ENCODE assay signal across 8 cellular contexts in genomic region chr3:71583569-71584215, GRCh38. TPM values are rescaled to one million over a fixed set of nuclear protein-coding genes. Genes with fewer than 3 reads are reported as not detected.
DNase-seq lines count a peak whose midpoint lies in the region; ATAC-seq and TF ChIP-seq lines count a peak whose summit lies in the region.

FOXP1 (minus strand) TSS chr3:71583728; CDS start chr3:71198381, 385,347 bp downstream.

- no peaks in the 10 kb centered on the region for H3K27me3 ChIP-seq in effector memory CD4-positive, alpha-beta T cell (replicated peaks; ENCODE audit: control insufficient read depth, insufficient read depth, low read length, poor library complexity, severe bottlenecking)
- H3K27me3 ChIP-seq in lung (ENCODE audit: control insufficient read depth, insufficient read depth), result no peaks in the 10 kb centered on the region

- H3K36me3 ChIP-seq in effector memory CD4-positive, alpha-beta T cell (ENCODE audit: control insufficient read depth, insufficient read depth, low read length), result no peaks in the 10 kb centered on the region
- H3K36me3 ChIP-seq in lung (ENCODE audit: control insufficient read depth in 2 of 2, insufficient read depth in 2 of 2, low read length in 2 of 2), result no peaks in the 10 kb centered on the region

- H3K27ac ChIP-seq in effector memory CD4-positive, alpha-beta T cell (ENCODE audit: insufficient read depth, low read length, poor library complexity, severe bottlenecking), result peak within 1 kb of the TSS; percentile 71
- peak within 1 kb of the TSS; percentile 98 to 99 for H3K27ac ChIP-seq in lung (ENCODE audit: low read depth in 1 of 2, low read length in 1 of 2)

- ATAC-seq in HG02798 (IDR thresholded peaks at IDR 0.05; ENCODE audit: poor library complexity, unreplicated experiment), result peak; percentile 49
- peak; percentile 59 for ATAC-seq in lung (ENCODE audit: insufficient read depth, low FRiP score)
- ATAC-seq in GM21737 (IDR thresholded peaks at IDR 0.05; ENCODE audit: unreplicated experiment), result no peak

- 1% methylated on average over 39 to 70 of the region's 70 CpGs for WGBS in lung, 2 donors

- H3K4me1 ChIP-seq in effector memory CD4-positive, alpha-beta T cell (ENCODE audit: control insufficient read depth, insufficient read depth, low read length, poor library complexity, severe bottlenecking), result peaks cover 10% of the 10 kb centered on the region
- no peaks in the 10 kb centered on the region for H3K4me1 ChIP-seq in lung (ENCODE audit: control insufficient read depth in 2 of 2, insufficient read depth in 2 of 2, low read length in 2 of 2)

- DNase-seq in DMS114 treated with DMSO at 0.1 percent for 48 hours (lab: John Stamatoyannopoulos, UW; ENCODE audit: unreplicated experiment) (peak; percentile 14), NCI-H82 treated with DMSO at 0.1 percent for 48 hours (lab: John Stamatoyannopoulos, UW; ENCODE audit: unreplicated experiment) (peak; percentile 17), lung (ENCODE audit: low spot score) (peak; percentile 75)
- peak; percentile 52 to 57 (median 53) for DNase-seq in effector memory CD4-positive, alpha-beta T cell
- DNase-seq in stimulated activated CD4-positive, alpha-beta T cell treated with anti-CD3 and anti-CD28 coated beads, Interleukin-4, amount 100 ng/mL, for 4 hours, result peak; percentile 63 to 75

- peak within 1 kb of the TSS; percentile 81 for H3K4me3 ChIP-seq in effector memory CD4-positive, alpha-beta T cell (ENCODE audit: insufficient read depth, low read depth, low read length, poor library complexity, severe bottlenecking)
- H3K4me3 ChIP-seq in lung, result peak within 1 kb of the TSS; percentile 92

- POLR2A ChIA-PET in activated CD8-positive, alpha-beta memory T cell treated with anti-CD3 and anti-CD28 coated beads for 36 hours (lab: Charles Lee), result interaction anchor here (1.4 to 1.9 kb wide), 2 partner anchors 224 to 453 kb away, joined by 4 read pairs; no protein-coding TSS in a partner anchor

- CTCF ChIA-PET in activated CD8-positive, alpha-beta memory T cell treated with anti-CD3 and anti-CD28 coated beads for 36 hours (lab: Charles Lee), result no interaction called here

- no peak for TF ChIP-seq CTCF in lung (IDR thresholded peaks at IDR 0.05; ENCODE audit: control extremely low read depth, extremely low read depth)

- no peaks in the 10 kb centered on the region for H3K9me3 ChIP-seq in effector memory CD4-positive, alpha-beta T cell (ENCODE audit: control insufficient read depth, low read length)
- H3K9me3 ChIP-seq in lung (ENCODE audit: control insufficient read depth in 2 of 2, insufficient read depth in 1 of 2, low read length in 1 of 2), result no peaks in the 10 kb centered on the region

RNA-seq across cellular contexts. Expression of gene FOXP1, which starts in this region (rescaled TPM):
- total RNA-seq in activated CD8-positive, alpha-beta memory T cell treated with anti-CD3 and anti-CD28 coated beads for 36 hours, result 100 to 1,000 TPM; 144 to 152 TPM
- total RNA-seq in lung, result 100 to 1,000 TPM; 121 to 287 TPM
- polyA plus RNA-seq in lung, result 10 to 100 TPM; 13.8 to 26.5 TPM

Comparison
In these comparisons a context has a peak if more than half of its experiments do, and no peak if none do; other contexts are left out.
1. DNase-seq: peak in every context shown above with its lines; median percentile 75 in lung; 69 in stimulated activated CD4-positive, alpha-beta T cell treated with anti-CD3 and anti-CD28 coated beads, Interleukin-4, amount 100 ng/mL, for 4 hours; 53 in effector memory CD4-positive, alpha-beta T cell; 17 in NCI-H82 treated with DMSO at 0.1 percent for 48 hours; 14 in DMS114 treated with DMSO at 0.1 percent for 48 hours.